23 cellular contexts compared by ENCODE assay signal in the genomic region with DNA sequence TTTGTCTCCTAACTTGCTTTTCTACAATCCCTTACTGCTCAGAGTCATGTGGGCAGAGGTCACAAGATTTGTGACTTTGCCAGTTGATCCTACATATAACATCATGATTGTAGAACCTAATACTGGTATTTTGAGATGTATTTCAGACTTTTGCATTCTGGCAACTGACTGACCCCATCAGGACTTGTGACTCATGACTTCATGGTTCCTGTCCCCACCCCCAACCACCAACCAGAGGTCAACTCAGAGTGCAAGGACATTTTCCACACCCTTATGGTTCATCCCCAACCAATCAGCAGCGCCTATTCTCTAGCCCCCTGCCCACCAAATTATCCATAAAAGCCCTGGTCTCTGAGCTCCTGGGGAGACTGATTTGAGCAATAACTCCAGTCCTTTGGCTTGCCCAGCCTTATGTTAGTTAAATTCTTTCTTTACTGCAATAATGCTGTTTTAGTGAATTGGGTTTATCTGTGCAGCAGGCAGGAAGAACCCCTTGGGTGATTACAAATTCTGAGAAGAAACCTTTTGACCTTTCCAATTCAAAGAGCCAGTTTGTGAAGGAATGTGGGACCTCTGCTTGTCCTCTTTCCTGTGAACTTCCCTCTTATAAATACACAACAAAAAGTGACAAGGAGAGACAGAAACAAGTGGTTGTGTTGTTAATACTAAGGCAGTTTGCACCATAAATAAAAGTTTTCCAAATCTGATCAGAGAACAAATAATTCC.
"Had no signal": no experiment of that assay in that cellular context is flagged by ENCODE, and none has a peak within 500 bp of the region (broad histone marks: within the 10 kb centered on the region; RNA-seq: fewer than 3 reads in every experiment).

No MANE protein-coding gene starts in this region.

- H3K4me3 ChIP-seq: body of pancreas, dorsolateral prefrontal cortex, gastroesophageal sphincter, heart right ventricle, left lung, transverse colon had no signal

- H3K27me3 ChIP-seq: body of pancreas, gastroesophageal sphincter, left lung, transverse colon had no signal

- H3K27ac ChIP-seq: body of pancreas, dorsolateral prefrontal cortex, epithelial cell of prostate, gastroesophageal sphincter, heart right ventricle, left lung, transverse colon had no signal

- H3K9me3 Mint-ChIP-seq: activated CD8-positive, alpha-beta T cell treated with anti-CD3 and anti-CD28 coated beads for 36 hours; activated naive CD8-positive, alpha-beta T cell treated with anti-CD3 and anti-CD28 coated beads, Interleukin-2, amount 10 ng/mL, durations not matched to agents 7 days and 5 days; activated T-helper 17 cell treated with anti-CD3 and anti-CD28 coated beads, Interleukin-2, amount 50 U/mL, for 72 hours; T-helper 2 cell treated with Interferon-gamma antibody and Interleukin-4, amounts not matched to agents 5 μg/mL and 100 μg/mL, for 36 hours had no signal

- H3K27me3 Mint-ChIP-seq: progenitor cell of endocrine pancreas had no signal

- H3K9me3 ChIP-seq: body of pancreas, gastroesophageal sphincter, left lung, transverse colon had no signal

- H3K36me3 Mint-ChIP-seq: activated naive CD8-positive, alpha-beta T cell treated with anti-CD3 and anti-CD28 coated beads, Interleukin-2, amount 10 ng/mL, durations not matched to agents 7 days and 5 days had no signal

- H3K27ac Mint-ChIP-seq: activated CD4-positive, alpha-beta T cell treated with anti-CD3 and anti-CD28 coated beads, Interleukin-2, amount 10 ng/mL, durations not matched to agents 24 days and 14 days; activated CD8-positive, alpha-beta T cell treated with anti-CD3 and anti-CD28 coated beads for 36 hours; activated naive CD8-positive, alpha-beta T cell treated with anti-CD3 and anti-CD28 coated beads, Interleukin-2, amount 10 ng/mL, durations not matched to agents 7 days and 5 days; activated T-helper 17 cell treated with anti-CD3 and anti-CD28 coated beads, Interleukin-2, amount 50 U/mL, for 72 hours; nephron; progenitor cell of endocrine pancreas; T-helper 2 cell treated with Interferon-gamma antibody and Interleukin-4, amounts not matched to agents 5 μg/mL and 100 μg/mL, for 36 hours had no signal

- DNase-seq: activated CD4-positive, alpha-beta T cell treated with anti-CD3 and anti-CD28 coated beads, Interleukin-2, amount 10 ng/mL, durations not matched to agents 24 days and 14 days; activated CD4-positive, CD25-positive, alpha-beta regulatory T cell; activated CD8-positive, alpha-beta T cell treated with anti-CD3 and anti-CD28 coated beads for 36 hours; activated naive CD4-positive, alpha-beta T cell; activated naive CD8-positive, alpha-beta T cell treated with anti-CD3 and anti-CD28 coated beads, Interleukin-2, amount 10 ng/mL, durations not matched to agents 7 days and 5 days; activated T-cell treated with anti-CD3 and anti-CD28 coated beads, Interleukin-2, amount 50 U/mL, for 1 hour; body of pancreas; caudate nucleus; dorsolateral prefrontal cortex; heart right ventricle; left lung; mammary epithelial cell; midbrain; occipital lobe; stimulated activated CD4-positive, alpha-beta T cell treated with anti-CD3 and anti-CD28 coated beads, Interleukin-2, amount 100 ng/mL, for 24 hours; stimulated activated naive CD8-positive, alpha-beta T cell treated with anti-CD3 and anti-CD28 coated beads, Interleukin-15, Interleukin-2, amounts not matched to agents 100 U/mL and 50 U/mL, for 24 hours; transverse colon had no signal

- ATAC-seq: activated CD8-positive, alpha-beta T cell treated with anti-CD3 and anti-CD28 coated beads for 36 hours; activated T-helper 17 cell treated with anti-CD3 and anti-CD28 coated beads, Interleukin-2, amount 50 U/mL, for 72 hours; body of pancreas; gastroesophageal sphincter; heart right ventricle; left lung; stimulated activated naive CD8-positive, alpha-beta T cell treated with anti-CD3 and anti-CD28 coated beads, Interleukin-15, Interleukin-2, amounts not matched to agents 100 U/mL and 50 U/mL, for 24 hours had no signal

- H3K4me1 ChIP-seq: body of pancreas, gastroesophageal sphincter, heart right ventricle, left lung, transverse colon had no signal

- H3K4me3 Mint-ChIP-seq: activated CD4-positive, alpha-beta T cell treated with anti-CD3 and anti-CD28 coated beads, Interleukin-2, amount 10 ng/mL, durations not matched to agents 24 days and 14 days; activated CD8-positive, alpha-beta T cell treated with anti-CD3 and anti-CD28 coated beads for 36 hours; activated naive CD8-positive, alpha-beta T cell treated with anti-CD3 and anti-CD28 coated beads, Interleukin-2, amount 10 ng/mL, durations not matched to agents 7 days and 5 days; activated T-helper 17 cell treated with anti-CD3 and anti-CD28 coated beads, Interleukin-2, amount 50 U/mL, for 72 hours; nephron; T-helper 2 cell treated with Interferon-gamma antibody and Interleukin-4, amounts not matched to agents 5 μg/mL and 100 μg/mL, for 36 hours had no signal

- H3K36me3 ChIP-seq: gastroesophageal sphincter, heart right ventricle, left lung, transverse colon had no signal

- H3K4me1 Mint-ChIP-seq: activated CD4-positive, alpha-beta T cell treated with anti-CD3 and anti-CD28 coated beads, Interleukin-2, amount 10 ng/mL, durations not matched to agents 24 days and 14 days; activated naive CD8-positive, alpha-beta T cell treated with anti-CD3 and anti-CD28 coated beads, Interleukin-2, amount 10 ng/mL, durations not matched to agents 7 days and 5 days; activated T-helper 17 cell treated with anti-CD3 and anti-CD28 coated beads, Interleukin-2, amount 50 U/mL, for 72 hours; nephron had no signal
